Comparison of ENCODE assay signal across 1 cellular context in the genomic region with DNA sequence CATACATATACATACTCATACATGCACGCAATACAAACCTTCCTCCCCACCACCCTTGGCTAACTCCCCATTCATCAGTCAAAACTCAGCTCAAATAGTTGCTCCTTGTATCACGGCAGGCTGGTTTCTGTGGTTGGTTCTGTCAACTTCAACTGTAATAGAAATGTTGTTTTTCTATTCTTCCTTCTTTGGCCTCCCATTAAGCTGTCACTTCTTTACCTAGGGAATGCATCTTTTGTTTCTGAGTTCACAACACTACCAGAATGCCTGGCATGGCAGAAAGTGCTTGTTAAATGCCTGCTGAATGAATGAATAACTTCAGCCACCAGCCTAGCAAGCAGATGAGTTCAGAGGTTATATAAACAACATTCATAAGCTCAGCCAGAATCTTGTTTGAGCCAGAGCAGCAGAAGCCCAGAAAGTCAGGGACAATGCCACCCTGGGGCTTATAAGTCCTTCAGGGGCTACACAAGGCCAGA.
TF ChIP-seq lines count a peak whose summit lies in the region.

No MANE protein-coding gene starts in this region.

TF ChIP-seq in GM12878, 131 proteins besides CTCF, POLR2A, EP300 and RAD21 (continued from another document):
- TF ChIP-seq, protein P1, sequence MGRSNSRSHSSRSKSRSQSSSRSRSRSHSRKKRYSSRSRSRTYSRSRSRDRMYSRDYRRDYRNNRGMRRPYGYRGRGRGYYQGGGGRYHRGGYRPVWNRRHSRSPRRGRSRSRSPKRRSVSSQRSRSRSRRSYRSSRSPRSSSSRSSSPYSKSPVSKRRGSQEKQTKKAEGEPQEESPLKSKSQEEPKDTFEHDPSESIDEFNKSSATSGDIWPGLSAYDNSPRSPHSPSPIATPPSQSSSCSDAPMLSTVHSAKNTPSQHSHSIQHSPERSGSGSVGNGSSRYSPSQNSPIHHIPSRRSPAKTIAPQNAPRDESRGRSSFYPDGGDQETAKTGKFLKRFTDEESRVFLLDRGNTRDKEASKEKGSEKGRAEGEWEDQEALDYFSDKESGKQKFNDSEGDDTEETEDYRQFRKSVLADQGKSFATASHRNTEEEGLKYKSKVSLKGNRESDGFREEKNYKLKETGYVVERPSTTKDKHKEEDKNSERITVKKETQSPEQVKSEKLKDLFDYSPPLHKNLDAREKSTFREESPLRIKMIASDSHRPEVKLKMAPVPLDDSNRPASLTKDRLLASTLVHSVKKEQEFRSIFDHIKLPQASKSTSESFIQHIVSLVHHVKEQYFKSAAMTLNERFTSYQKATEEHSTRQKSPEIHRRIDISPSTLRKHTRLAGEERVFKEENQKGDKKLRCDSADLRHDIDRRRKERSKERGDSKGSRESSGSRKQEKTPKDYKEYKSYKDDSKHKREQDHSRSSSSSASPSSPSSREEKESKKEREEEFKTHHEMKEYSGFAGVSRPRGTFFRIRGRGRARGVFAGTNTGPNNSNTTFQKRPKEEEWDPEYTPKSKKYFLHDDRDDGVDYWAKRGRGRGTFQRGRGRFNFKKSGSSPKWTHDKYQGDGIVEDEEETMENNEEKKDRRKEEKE (IDR thresholded peaks at IDR 0.05) = no peak
- no peak for TF ChIP-seq RELA (IDR thresholded peaks at IDR 0.05; ENCODE audit: borderline replicate concordance, partially characterized antibody)
- TF ChIP-seq SUPT20H (IDR thresholded peaks at IDR 0.05; ENCODE audit: borderline replicate concordance, control insufficient read depth, low read depth, low read length) = no peak
- TF ChIP-seq PML (IDR thresholded peaks at IDR 0.05; ENCODE audit: low read length) = no peak
- no peak for TF ChIP-seq NR2C2 (IDR thresholded peaks at IDR 0.05; ENCODE audit: borderline replicate concordance, control insufficient read depth, insufficient read length, low read depth)
- TF ChIP-seq SMAD5 (IDR thresholded peaks at IDR 0.05; ENCODE audit: low read depth) = no peak
- TF ChIP-seq, protein P2, sequence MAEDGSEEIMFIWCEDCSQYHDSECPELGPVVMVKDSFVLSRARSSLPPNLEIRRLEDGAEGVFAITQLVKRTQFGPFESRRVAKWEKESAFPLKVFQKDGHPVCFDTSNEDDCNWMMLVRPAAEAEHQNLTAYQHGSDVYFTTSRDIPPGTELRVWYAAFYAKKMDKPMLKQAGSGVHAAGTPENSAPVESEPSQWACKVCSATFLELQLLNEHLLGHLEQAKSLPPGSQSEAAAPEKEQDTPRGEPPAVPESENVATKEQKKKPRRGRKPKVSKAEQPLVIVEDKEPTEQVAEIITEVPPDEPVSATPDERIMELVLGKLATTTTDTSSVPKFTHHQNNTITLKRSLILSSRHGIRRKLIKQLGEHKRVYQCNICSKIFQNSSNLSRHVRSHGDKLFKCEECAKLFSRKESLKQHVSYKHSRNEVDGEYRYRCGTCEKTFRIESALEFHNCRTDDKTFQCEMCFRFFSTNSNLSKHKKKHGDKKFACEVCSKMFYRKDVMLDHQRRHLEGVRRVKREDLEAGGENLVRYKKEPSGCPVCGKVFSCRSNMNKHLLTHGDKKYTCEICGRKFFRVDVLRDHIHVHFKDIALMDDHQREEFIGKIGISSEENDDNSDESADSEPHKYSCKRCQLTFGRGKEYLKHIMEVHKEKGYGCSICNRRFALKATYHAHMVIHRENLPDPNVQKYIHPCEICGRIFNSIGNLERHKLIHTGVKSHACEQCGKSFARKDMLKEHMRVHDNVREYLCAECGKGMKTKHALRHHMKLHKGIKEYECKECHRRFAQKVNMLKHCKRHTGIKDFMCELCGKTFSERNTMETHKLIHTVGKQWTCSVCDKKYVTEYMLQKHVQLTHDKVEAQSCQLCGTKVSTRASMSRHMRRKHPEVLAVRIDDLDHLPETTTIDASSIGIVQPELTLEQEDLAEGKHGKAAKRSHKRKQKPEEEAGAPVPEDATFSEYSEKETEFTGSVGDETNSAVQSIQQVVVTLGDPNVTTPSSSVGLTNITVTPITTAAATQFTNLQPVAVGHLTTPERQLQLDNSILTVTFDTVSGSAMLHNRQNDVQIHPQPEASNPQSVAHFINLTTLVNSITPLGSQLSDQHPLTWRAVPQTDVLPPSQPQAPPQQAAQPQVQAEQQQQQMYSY (CRISPR knock-in tag; IDR thresholded peaks at IDR 0.05) = no peak
- TF ChIP-seq RAD51 (IDR thresholded peaks at IDR 0.05) = no peak
- TF ChIP-seq MEF2A (IDR thresholded peaks at IDR 0.05; ENCODE audit: insufficient read depth, low read depth, low read length) = no peak
- TF ChIP-seq, protein P3, sequence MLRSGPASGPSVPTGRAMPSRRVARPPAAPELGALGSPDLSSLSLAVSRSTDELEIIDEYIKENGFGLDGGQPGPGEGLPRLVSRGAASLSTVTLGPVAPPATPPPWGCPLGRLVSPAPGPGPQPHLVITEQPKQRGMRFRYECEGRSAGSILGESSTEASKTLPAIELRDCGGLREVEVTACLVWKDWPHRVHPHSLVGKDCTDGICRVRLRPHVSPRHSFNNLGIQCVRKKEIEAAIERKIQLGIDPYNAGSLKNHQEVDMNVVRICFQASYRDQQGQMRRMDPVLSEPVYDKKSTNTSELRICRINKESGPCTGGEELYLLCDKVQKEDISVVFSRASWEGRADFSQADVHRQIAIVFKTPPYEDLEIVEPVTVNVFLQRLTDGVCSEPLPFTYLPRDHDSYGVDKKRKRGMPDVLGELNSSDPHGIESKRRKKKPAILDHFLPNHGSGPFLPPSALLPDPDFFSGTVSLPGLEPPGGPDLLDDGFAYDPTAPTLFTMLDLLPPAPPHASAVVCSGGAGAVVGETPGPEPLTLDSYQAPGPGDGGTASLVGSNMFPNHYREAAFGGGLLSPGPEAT (IDR thresholded peaks at IDR 0.05; ENCODE audit: low read depth) = no peak
- TF ChIP-seq, protein P4, sequence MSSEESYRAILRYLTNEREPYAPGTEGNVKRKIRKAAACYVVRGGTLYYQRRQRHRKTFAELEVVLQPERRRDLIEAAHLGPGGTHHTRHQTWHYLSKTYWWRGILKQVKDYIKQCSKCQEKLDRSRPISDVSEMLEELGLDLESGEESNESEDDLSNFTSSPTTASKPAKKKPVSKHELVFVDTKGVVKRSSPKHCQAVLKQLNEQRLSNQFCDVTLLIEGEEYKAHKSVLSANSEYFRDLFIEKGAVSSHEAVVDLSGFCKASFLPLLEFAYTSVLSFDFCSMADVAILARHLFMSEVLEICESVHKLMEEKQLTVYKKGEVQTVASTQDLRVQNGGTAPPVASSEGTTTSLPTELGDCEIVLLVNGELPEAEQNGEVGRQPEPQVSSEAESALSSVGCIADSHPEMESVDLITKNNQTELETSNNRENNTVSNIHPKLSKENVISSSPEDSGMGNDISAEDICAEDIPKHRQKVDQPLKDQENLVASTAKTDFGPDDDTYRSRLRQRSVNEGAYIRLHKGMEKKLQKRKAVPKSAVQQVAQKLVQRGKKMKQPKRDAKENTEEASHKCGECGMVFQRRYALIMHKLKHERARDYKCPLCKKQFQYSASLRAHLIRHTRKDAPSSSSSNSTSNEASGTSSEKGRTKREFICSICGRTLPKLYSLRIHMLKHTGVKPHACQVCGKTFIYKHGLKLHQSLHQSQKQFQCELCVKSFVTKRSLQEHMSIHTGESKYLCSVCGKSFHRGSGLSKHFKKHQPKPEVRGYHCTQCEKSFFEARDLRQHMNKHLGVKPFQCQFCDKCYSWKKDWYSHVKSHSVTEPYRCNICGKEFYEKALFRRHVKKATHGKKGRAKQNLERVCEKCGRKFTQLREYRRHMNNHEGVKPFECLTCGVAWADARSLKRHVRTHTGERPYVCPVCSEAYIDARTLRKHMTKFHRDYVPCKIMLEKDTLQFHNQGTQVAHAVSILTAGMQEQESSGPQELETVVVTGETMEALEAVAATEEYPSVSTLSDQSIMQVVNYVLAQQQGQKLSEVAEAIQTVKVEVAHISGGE (CRISPR knock-in tag; IDR thresholded peaks at IDR 0.05) = no peak
- TF ChIP-seq BCL11A (IDR thresholded peaks at IDR 0.05; ENCODE audit: low read depth, low read length) = no peak
- TF ChIP-seq HDGF (IDR thresholded peaks at IDR 0.05) = no peak
- TF ChIP-seq CEBPB (IDR thresholded peaks at IDR 0.05; ENCODE audit: borderline replicate concordance in 1 of 2, low read depth in 2 of 2, low read length in 2 of 2) = no peak
- TF ChIP-seq BRCA1 (IDR thresholded peaks at IDR 0.05; ENCODE audit: low read depth, low read length) = no peak
